In the genomic region with DNA sequence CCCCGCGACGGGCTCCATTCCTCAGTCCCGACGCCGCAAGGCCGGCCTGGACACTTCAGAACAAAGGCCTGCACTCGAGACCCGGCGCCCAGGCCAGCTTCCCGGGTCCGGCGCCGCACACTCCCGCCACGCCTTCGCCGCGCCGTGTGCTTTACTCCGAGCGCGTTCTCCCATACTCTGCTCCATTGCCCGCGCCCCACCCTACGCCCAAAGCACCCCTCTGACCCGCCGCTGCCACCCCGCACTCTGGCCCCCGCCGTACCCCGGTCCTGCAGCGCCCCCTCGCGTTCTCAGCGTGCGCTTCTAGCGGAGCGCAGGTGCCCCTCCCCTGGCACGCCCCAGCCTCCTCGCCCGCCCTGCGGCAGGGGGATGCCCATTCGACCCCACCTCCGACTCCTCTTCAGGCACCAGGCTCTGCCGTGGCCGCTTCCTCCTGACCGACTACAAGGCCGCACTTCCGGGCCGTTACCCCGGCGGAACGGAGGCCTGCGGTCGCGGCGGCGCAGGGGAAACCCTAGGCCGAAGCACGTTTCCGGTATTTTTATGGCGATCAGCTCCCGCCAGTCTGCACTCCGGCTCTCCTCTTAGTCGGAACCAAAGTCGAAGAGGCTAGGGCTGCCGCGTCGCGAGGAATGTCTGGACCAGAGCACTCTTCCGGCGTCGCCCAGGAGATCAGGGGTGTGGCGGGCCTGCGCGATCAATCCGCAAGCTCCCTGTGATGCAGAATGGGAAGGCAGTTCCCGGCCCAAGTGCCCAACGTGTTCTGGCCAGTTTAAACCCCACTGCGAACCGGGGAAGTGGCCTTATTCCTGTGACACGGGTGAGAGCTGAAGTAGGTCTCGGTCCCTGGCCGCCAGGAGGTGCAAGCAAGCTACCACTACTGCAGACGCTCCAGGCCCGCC, we compare ENCODE assay signal across 8 cellular contexts.
DNase-seq lines count a peak whose midpoint lies in the region; ATAC-seq lines count a peak whose summit lies in the region.

A gene (minus strand): TSS at position 456 of the 902 bp plus-strand sequence. CDS start 2,137 bp downstream, outside the sequence.

- H3K27me3 Mint-ChIP-seq in central memory CD8-positive, alpha-beta T cell, result no peaks in the 10 kb centered on the region

- no peaks in the 10 kb centered on the region for H3K9me3 Mint-ChIP-seq in central memory CD8-positive, alpha-beta T cell

- ATAC-seq in GM19025 (IDR thresholded peaks at IDR 0.05; ENCODE audit: low read depth, unreplicated experiment) (peak; percentile 82), HG03342 (IDR thresholded peaks at IDR 0.05; ENCODE audit: unreplicated experiment) (peak; percentile 75)
- peak; percentile 82 for ATAC-seq in central memory CD8-positive, alpha-beta T cell (replicated peaks; ENCODE audit: extremely low read depth, poor library complexity, severe bottlenecking)

- peaks cover 15% of the 10 kb centered on the region for H3K36me3 Mint-ChIP-seq in central memory CD8-positive, alpha-beta T cell (ENCODE audit: insufficient read depth)

- peaks cover 45% of the 10 kb centered on the region for H3K4me1 Mint-ChIP-seq in central memory CD8-positive, alpha-beta T cell

- H3K4me3 Mint-ChIP-seq in central memory CD8-positive, alpha-beta T cell, result peak within 1 kb of the TSS; percentile 99

- DNase-seq in AG20443 (ENCODE audit: low spot score) (peak; percentile 91), NCI-H345 treated with DMSO at 0.1 percent for 48 hours (lab: John Stamatoyannopoulos, UW; ENCODE audit: unreplicated experiment) (peak; percentile 84), islet precursor cell (peak; percentile 98)
- peak; percentile 74 for DNase-seq in activated CD4-positive, CD25-positive, alpha-beta regulatory T cell treated with anti-CD3 and anti-CD28 coated beads, Interleukin-2, amount 50 U/mL, for 16 hours (ENCODE audit: low read depth, low spot score)
- DNase-seq in central memory CD8-positive, alpha-beta T cell (ENCODE audit: low spot score in 2 of 2), result peak; percentile 85
- DNase-seq in stimulated activated CD4-positive, alpha-beta T cell treated with anti-CD3 and anti-CD28 coated beads, Interleukin-12 subunit alpha, Interleukin-12 subunit beta, amount 100 ng/mL, for 48 hours (ENCODE audit: low read depth in 2 of 3, low spot score in 1 of 3), result peak; percentile 88 to 93 (median 88)

- peak within 1 kb of the TSS; percentile 99 for H3K27ac Mint-ChIP-seq in central memory CD8-positive, alpha-beta T cell (ENCODE audit: low read depth)

Comparison
In these comparisons a context has a peak if more than half of its experiments do, and no peak if none do; other contexts are left out.
1. Peak in every context shown above with its lines: DNase-seq and ATAC-seq.